Comparison of ENCODE assay signal across 13 cellular contexts in the genomic region with DNA sequence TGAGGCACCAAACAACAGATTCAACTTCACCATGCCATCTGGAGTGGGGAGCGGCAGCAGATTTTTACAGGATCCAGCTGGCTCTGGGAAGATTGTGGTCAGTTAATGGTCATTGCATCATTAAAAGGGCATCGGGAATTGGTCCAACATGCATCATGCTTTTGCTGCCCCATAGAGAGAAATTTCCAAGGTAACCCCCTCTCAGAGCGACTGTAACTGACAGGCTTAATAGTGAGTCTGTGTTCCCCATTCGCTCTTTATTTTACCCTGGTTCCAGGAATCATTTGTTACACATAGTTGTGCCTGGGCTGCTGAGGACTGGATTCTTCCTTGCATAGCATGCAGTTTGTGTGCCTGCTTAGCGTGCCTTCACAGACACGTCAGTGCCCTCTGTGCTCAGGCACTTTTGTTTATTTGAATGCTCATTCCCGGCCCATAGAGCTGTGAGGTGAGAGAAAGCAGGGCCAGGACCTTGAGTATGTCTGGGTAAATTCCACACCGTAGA. TPM values are rescaled to one million over a fixed set of nuclear protein-coding genes. Genes with fewer than 3 reads are reported as not detected.
A peak's percentile ranks its signal among the peaks of the same experiment; 100 is the strongest.
DNase-seq lines count a peak whose midpoint lies in the region; ATAC-seq and TF ChIP-seq lines count a peak whose summit lies in the region.
"Had no signal": no experiment of that assay in that cellular context is flagged by ENCODE, and none has a peak within 500 bp of the region (broad histone marks: within the 10 kb centered on the region; RNA-seq: fewer than 3 reads in every experiment).

No MANE protein-coding gene starts in this region.

- in situ Hi-C loops in transverse colon (cut with MboI; ENCODE audit: low pct_ligation_motif_present in 1 of 4, low pct_unique_long_range_greater_than_20kb in 1 of 4, low sequenced_read_pairs in 3 of 4), result loop anchor here in 1 of 4 donors (10.0 kb wide), 1 partner anchor 258 kb away; no protein-coding TSS in a partner anchor

- TF ChIP-seq EP300 in transverse colon (IDR thresholded peaks at IDR 0.05; ENCODE audit: low read depth), result no peak

- H3K27me3 ChIP-seq in cardiac muscle cell, result no peaks in the 10 kb centered on the region
- no peaks in the 10 kb centered on the region for H3K27me3 ChIP-seq in transverse colon
- H3K27me3 ChIP-seq: brain microvascular endothelial cell had no signal

- WGBS in transverse colon (ENCODE audit: low coverage in 1 of 2), 2 donors, result 80 to 83% methylated on average over 1 to 8 of the region's 8 CpGs

- no peaks in the 10 kb centered on the region for H3K9me3 ChIP-seq in cardiac muscle cell (ENCODE audit: low read depth)
- H3K9me3 ChIP-seq in transverse colon, result no peaks in the 10 kb centered on the region

- TF ChIP-seq CTCF in cardiac muscle cell (IDR thresholded peaks at IDR 0.05; ENCODE audit: low read depth, low read length), result no peak
- TF ChIP-seq CTCF in transverse colon (IDR thresholded peaks at IDR 0.05), result no peak

- H3K27ac ChIP-seq in cardiac muscle cell, result no peak overlapping the region
- peak overlapping the region in 3 of 4 donors; percentile 3 to 49 (median 33) for H3K27ac ChIP-seq in transverse colon
- H3K27ac ChIP-seq: brain microvascular endothelial cell had no signal

- H3K4me1 ChIP-seq in cardiac muscle cell (ENCODE audit: low read depth), result peaks cover 13% of the 10 kb centered on the region
- peaks cover 4 to 19% (median 15%) of the 10 kb centered on the region in 4 donors for H3K4me1 ChIP-seq in transverse colon

- no peak overlapping the region for H3K4me3 ChIP-seq in cardiac muscle cell
- H3K4me3 ChIP-seq in transverse colon, result no peak overlapping the region

- H3K36me3 ChIP-seq in cardiac muscle cell (no peaks in the 10 kb centered on the region), transverse colon (no peaks in the 10 kb centered on the region)
- H3K36me3 ChIP-seq: brain microvascular endothelial cell had no signal

- intact Hi-C loops in Right ventricle myocardium superior (cut with DNase I) (loop anchor here (10.0 kb wide), 1 partner anchor 248 kb away; no protein-coding TSS in a partner anchor), transverse colon (cut with DNase I; ENCODE audit: low total_unique reads) (loop anchor here (5.0 to 10.0 kb wide), 2 partner anchors 78 to 136 kb away; partner anchors contain the start of gene ATXN7L1)

- ATAC-seq in Right ventricle myocardium superior (ENCODE audit: poor library complexity), result no peak
- ATAC-seq in stimulated activated naive CD8-positive, alpha-beta T cell treated with anti-CD3 and anti-CD28 coated beads, Interleukin-15, Interleukin-2, amounts not matched to agents 100 U/mL and 50 U/mL, for 24 hours, result no peak
- no peak for ATAC-seq in HG03469 (IDR thresholded peaks at IDR 0.05; ENCODE audit: unreplicated experiment)

- DNase-seq in cardiac muscle cell (ENCODE audit: low read depth in 1 of 2, low spot score in 1 of 2), result peak; percentile 55 to 83
- DNase-seq in Right ventricle myocardium superior, result no peak
- peak; percentile 94 for DNase-seq in astrocyte of the hippocampus (ENCODE audit: low read depth, low spot score)
- DNase-seq in hepatic stellate cell (ENCODE audit: low spot score), result peak; percentile 18
- no peak for DNase-seq in transverse colon
- no peak for DNase-seq in stimulated activated naive CD8-positive, alpha-beta T cell treated with anti-CD3 and anti-CD28 coated beads, Interleukin-15, Interleukin-2, amounts not matched to agents 100 U/mL and 50 U/mL, for 24 hours
- DNase-seq in stimulated activated CD4-positive, alpha-beta T cell treated with anti-CD3 and anti-CD28 coated beads, Interleukin-4, amount 100 ng/mL, for 1 hour, result no peak
- DNase-seq: activated CD4-positive, alpha-beta T cell treated with anti-CD3 and anti-CD28 coated beads, Interleukin-2, amount 10 ng/mL, durations not matched to agents 24 days and 14 days; brain microvascular endothelial cell; immature natural killer cell; NCI-H2171 treated with DMSO at 0.1 percent for 48 hours; T-helper 1 cell had no signal

- no peak for TF ChIP-seq POLR2A in transverse colon (IDR thresholded peaks at IDR 0.05)

RNA-seq across cellular contexts. Expression of gene CDHR3, which starts 49.9 kb away (rescaled TPM):
- total RNA-seq in cardiac muscle cell (6.0 and 12.2 TPM in 2 replicates), Right ventricle myocardium superior (12.4 TPM), transverse colon (10 to 100 TPM in 3 of 4 donors, 1 to 10 TPM in 1; 7.6 to 34.4 (median 29.1) TPM)
- 8.4 and 9.3 TPM in 2 replicates for polyA plus RNA-seq in cardiac muscle cell

Comparison
In these comparisons a context has a peak if more than half of its experiments do, and no peak if none do; other contexts are left out.
1. DNase-seq: peak in cardiac muscle cell (2 of 2), astrocyte of the hippocampus (single experiment) and hepatic stellate cell (single experiment); none in Right ventricle myocardium superior (single experiment), transverse colon (single experiment), stimulated activated naive CD8-positive, alpha-beta T cell treated with anti-CD3 and anti-CD28 coated beads, Interleukin-15, Interleukin-2, amounts not matched to agents 100 U/mL and 50 U/mL, for 24 hours (single experiment) and stimulated activated CD4-positive, alpha-beta T cell treated with anti-CD3 and anti-CD28 coated beads, Interleukin-4, amount 100 ng/mL, for 1 hour (single experiment).